In the genomic region with DNA sequence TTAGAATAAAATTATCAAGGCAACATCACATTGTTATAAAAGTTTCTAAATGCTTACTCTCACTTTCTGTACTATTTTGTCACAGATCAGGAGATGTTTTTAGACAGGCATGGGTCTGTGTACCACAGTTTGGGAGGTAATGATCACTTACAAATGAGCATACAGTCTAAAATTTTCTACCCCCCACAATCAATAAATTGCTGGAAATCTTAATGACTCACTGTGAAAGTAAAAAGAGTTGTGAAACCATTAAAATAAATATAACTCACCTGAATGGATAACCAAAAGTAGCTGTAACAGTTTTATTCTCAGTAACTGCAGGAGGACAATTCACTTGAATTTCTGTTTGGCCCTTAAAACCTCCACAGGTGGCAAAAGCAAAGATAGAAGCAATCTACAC, we compare ENCODE assay signal across 26 cellular contexts. TPM values are rescaled to one million over a fixed set of nuclear protein-coding genes. Genes with fewer than 3 reads are reported as not detected.
DNase-seq lines count a peak whose midpoint lies in the region; ATAC-seq and TF ChIP-seq lines count a peak whose summit lies in the region.
"Had no signal": no experiment of that assay in that cellular context is flagged by ENCODE, and none has a peak within 500 bp of the region (broad histone marks: within the 10 kb centered on the region; RNA-seq: fewer than 3 reads in every experiment).

No MANE protein-coding gene starts in this region.

- CTCF ChIA-PET in HEK293 (lab: Yijun Ruan, JAX) = no interaction called here

- DNase-seq in activated T-cell treated with anti-CD3 and anti-CD28 coated beads, Interleukin-2, amount 50 U/mL, for 24 hours = no peak
- DNase-seq in activated T-cell treated with anti-CD3 and anti-CD28 coated beads, Interleukin-2, amount 50 U/mL, for 48 hours = no peak
- DNase-seq in T-helper 17 cell = no peak
- no peak for DNase-seq in naive B cell
- DNase-seq in GM20000 (ENCODE audit: low spot score) = no peak
- DNase-seq in GM10266 (ENCODE audit: extremely low spot score) = no peak
- DNase-seq: activated naive CD8-positive, alpha-beta T cell treated with anti-CD3 and anti-CD28 coated beads, Interleukin-2, amount 10 ng/mL, durations not matched to agents 7 days and 5 days; activated T-cell treated with anti-CD3 and anti-CD28 coated beads, Interleukin-2, amount 50 U/mL, for 1 hour; effector memory CD4-positive, alpha-beta T cell; hippocampal formation; left lung; MV-4-11; NCI-H1694; NCI-H69; posterior cingulate gyrus; SIG-M5; sigmoid colon; stimulated activated CD4-positive, alpha-beta T cell treated with anti-CD3 and anti-CD28 coated beads, Interleukin-15, amount 100 ng/mL, for 24 hours; T-helper 1 cell; uterus had no signal

- no peaks in the 10 kb centered on the region for H3K9me3 ChIP-seq in HEK293 (ENCODE audit: control insufficient read depth, insufficient read depth, low read depth, low read length)
- no peaks in the 10 kb centered on the region for H3K9me3 ChIP-seq in T-helper 17 cell (ENCODE audit: control insufficient read depth, low read length, poor library complexity, severe bottlenecking)
- H3K9me3 ChIP-seq: BLaER1, left lung, sigmoid colon, suprapubic skin, uterus had no signal

- no peak for TF ChIP-seq CTCF in HEK293 (tag by site-specific recombination; IDR thresholded peaks at IDR 0.05)
- no peak for TF ChIP-seq CTCF in GM20000 (IDR thresholded peaks at IDR 0.05; ENCODE audit: extremely low read depth, missing control alignments)
- TF ChIP-seq CTCF in GM10266 (IDR thresholded peaks at IDR 0.05; ENCODE audit: control insufficient read depth, insufficient read depth, low read depth, missing control alignments) = no peak

- no peak overlapping the region for H3K4me3 Mint-ChIP-seq in activated T-cell treated with anti-CD3 and anti-CD28 coated beads, Interleukin-2, amount 50 U/mL, for 24 hours
- H3K4me3 Mint-ChIP-seq in T-helper 17 cell (no peak overlapping the region), naive B cell (peak overlapping the region in 6 of 8 donors; percentile 32 to 83 (median 65))
- H3K4me3 Mint-ChIP-seq: activated naive CD8-positive, alpha-beta T cell treated with anti-CD3 and anti-CD28 coated beads, Interleukin-2, amount 10 ng/mL, durations not matched to agents 7 days and 5 days; neural crest cell had no signal

- H3K27ac ChIP-seq in HEK293 (ENCODE audit: extremely low read depth, low read depth, low read length) = no peak overlapping the region
- H3K27ac ChIP-seq: BLaER1, left lung, sigmoid colon, suprapubic skin, uterus had no signal

- H3K36me3 ChIP-seq in HEK293 (ENCODE audit: control insufficient read depth in 2 of 2, insufficient read depth in 1 of 2, low read length in 2 of 2) = peaks cover 6 to 8% of the 10 kb centered on the region in 2 experiments
- H3K36me3 ChIP-seq: uterus had no signal

- POLR2A ChIA-PET in HEK293 (lab: Yijun Ruan, JAX) = interaction anchor here (0.9 kb wide), 1 partner anchor 13 kb away, joined by 10 read pairs; the partner anchor contains the start of gene SYPL1

- peak overlapping the region; percentile 39 for H3K27ac Mint-ChIP-seq in activated T-cell treated with anti-CD3 and anti-CD28 coated beads, Interleukin-2, amount 50 U/mL, for 24 hours
- H3K27ac Mint-ChIP-seq in T-helper 17 cell (peak overlapping the region; percentile 51), naive B cell (peak overlapping the region; percentile 18 to 93 (median 80))
- H3K27ac Mint-ChIP-seq: activated naive CD8-positive, alpha-beta T cell treated with anti-CD3 and anti-CD28 coated beads, Interleukin-2, amount 10 ng/mL, durations not matched to agents 7 days and 5 days had no signal

- no peak overlapping the region for H3K4me3 ChIP-seq in HEK293 (ENCODE audit: low read depth, low read length)
- H3K4me3 ChIP-seq: BLaER1, left lung, sigmoid colon, suprapubic skin, uterus had no signal

- ATAC-seq in T-helper 17 cell (no peak), naive B cell (ENCODE audit: low read depth in 2 of 2) (no peak), GM18868 (IDR thresholded peaks at IDR 0.05; ENCODE audit: unreplicated experiment) (no peak)
- ATAC-seq: esophagus mucosa, left lung had no signal

- no peaks in the 10 kb centered on the region for H3K27me3 Mint-ChIP-seq in activated T-cell treated with anti-CD3 and anti-CD28 coated beads, Interleukin-2, amount 50 U/mL, for 24 hours
- H3K27me3 Mint-ChIP-seq in T-helper 17 cell (no peaks in the 10 kb centered on the region), naive B cell (no peaks in the 10 kb centered on the region)
- H3K27me3 Mint-ChIP-seq: activated naive CD8-positive, alpha-beta T cell treated with anti-CD3 and anti-CD28 coated beads, Interleukin-2, amount 10 ng/mL, durations not matched to agents 7 days and 5 days had no signal

- H3K36me3 Mint-ChIP-seq in activated T-cell treated with anti-CD3 and anti-CD28 coated beads, Interleukin-2, amount 50 U/mL, for 24 hours (ENCODE audit: low read depth) = peaks cover 42% of the 10 kb centered on the region
- H3K36me3 Mint-ChIP-seq in T-helper 17 cell (ENCODE audit: low read depth) (peaks cover 4% of the 10 kb centered on the region), naive B cell (peaks cover 5 to 7% of the 10 kb centered on the region in 2 donors)

- peaks cover 49% of the 10 kb centered on the region for H3K4me1 Mint-ChIP-seq in activated T-cell treated with anti-CD3 and anti-CD28 coated beads, Interleukin-2, amount 50 U/mL, for 24 hours (ENCODE audit: low read depth)
- H3K4me1 Mint-ChIP-seq in T-helper 17 cell = peaks cover 22% of the 10 kb centered on the region
- peaks cover 42 to 67% (median 57%) of the 10 kb centered on the region in 3 donors for H3K4me1 Mint-ChIP-seq in naive B cell

- H3K9me3 Mint-ChIP-seq in activated T-cell treated with anti-CD3 and anti-CD28 coated beads, Interleukin-2, amount 50 U/mL, for 24 hours = no peaks in the 10 kb centered on the region
- H3K9me3 Mint-ChIP-seq in naive B cell = no peaks in the 10 kb centered on the region
- H3K9me3 Mint-ChIP-seq: activated naive CD8-positive, alpha-beta T cell treated with anti-CD3 and anti-CD28 coated beads, Interleukin-2, amount 10 ng/mL, durations not matched to agents 7 days and 5 days; neural crest cell had no signal

- peaks cover 13% of the 10 kb centered on the region for H3K4me1 ChIP-seq in HEK293 (ENCODE audit: control insufficient read depth, insufficient read depth, low read length)

TF ChIP-seq in HEK293, 187 proteins besides CTCF, POLR2A, EP300 and RAD21 (continues in another document):
- TF ChIP-seq, protein P1, sequence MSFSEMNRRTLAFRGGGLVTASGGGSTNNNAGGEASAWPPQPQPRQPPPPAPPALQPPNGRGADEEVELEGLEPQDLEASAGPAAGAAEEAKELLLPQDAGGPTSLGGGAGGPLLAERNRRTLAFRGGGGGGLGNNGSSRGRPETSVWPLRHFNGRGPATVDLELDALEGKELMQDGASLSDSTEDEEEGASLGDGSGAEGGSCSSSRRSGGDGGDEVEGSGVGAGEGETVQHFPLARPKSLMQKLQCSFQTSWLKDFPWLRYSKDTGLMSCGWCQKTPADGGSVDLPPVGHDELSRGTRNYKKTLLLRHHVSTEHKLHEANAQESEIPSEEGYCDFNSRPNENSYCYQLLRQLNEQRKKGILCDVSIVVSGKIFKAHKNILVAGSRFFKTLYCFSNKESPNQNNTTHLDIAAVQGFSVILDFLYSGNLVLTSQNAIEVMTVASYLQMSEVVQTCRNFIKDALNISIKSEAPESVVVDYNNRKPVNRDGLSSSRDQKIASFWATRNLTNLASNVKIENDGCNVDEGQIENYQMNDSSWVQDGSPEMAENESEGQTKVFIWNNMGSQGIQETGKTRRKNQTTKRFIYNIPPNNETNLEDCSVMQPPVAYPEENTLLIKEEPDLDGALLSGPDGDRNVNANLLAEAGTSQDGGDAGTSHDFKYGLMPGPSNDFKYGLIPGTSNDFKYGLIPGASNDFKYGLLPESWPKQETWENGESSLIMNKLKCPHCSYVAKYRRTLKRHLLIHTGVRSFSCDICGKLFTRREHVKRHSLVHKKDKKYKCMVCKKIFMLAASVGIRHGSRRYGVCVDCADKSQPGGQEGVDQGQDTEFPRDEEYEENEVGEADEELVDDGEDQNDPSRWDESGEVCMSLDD (tag by site-specific recombination; IDR thresholded peaks at IDR 0.05) = no peak
- TF ChIP-seq SCRT2 (tag by site-specific recombination; IDR thresholded peaks at IDR 0.05) = 0 out of 2 replicates have a peak, but pooled peaks have one; percentile 50
- TF ChIP-seq KLF8 (tag by site-specific recombination; IDR thresholded peaks at IDR 0.05) = no peak
- TF ChIP-seq ZSCAN16 (tag by site-specific recombination; IDR thresholded peaks at IDR 0.05) = no peak
- TF ChIP-seq ZNF792 (tag by site-specific recombination; IDR thresholded peaks at IDR 0.05) = no peak
- no peak for TF ChIP-seq ZNF114 (tag by site-specific recombination; IDR thresholded peaks at IDR 0.05)
- TF ChIP-seq ZXDB (tag by site-specific recombination; IDR thresholded peaks at IDR 0.05) = no peak
- TF ChIP-seq, protein P2, sequence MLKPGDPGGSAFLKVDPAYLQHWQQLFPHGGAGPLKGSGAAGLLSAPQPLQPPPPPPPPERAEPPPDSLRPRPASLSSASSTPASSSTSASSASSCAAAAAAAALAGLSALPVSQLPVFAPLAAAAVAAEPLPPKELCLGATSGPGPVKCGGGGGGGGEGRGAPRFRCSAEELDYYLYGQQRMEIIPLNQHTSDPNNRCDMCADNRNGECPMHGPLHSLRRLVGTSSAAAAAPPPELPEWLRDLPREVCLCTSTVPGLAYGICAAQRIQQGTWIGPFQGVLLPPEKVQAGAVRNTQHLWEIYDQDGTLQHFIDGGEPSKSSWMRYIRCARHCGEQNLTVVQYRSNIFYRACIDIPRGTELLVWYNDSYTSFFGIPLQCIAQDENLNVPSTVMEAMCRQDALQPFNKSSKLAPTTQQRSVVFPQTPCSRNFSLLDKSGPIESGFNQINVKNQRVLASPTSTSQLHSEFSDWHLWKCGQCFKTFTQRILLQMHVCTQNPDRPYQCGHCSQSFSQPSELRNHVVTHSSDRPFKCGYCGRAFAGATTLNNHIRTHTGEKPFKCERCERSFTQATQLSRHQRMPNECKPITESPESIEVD (tag by site-specific recombination; IDR thresholded peaks at IDR 0.05) = peak; percentile 27; the same call in 1 of the 2 replicates
- no peak for TF ChIP-seq ATF2 (tag by site-specific recombination; IDR thresholded peaks at IDR 0.05; ENCODE audit: low read depth)

RNA-seq across cellular contexts. Expression of gene SYPL1, which starts 13.2 kb away (rescaled TPM):
- total RNA-seq in T-helper 17 cell = 10 to 100 TPM; 30.3 to 38.8 TPM
- 100 to 1,000 TPM; 234 to 353 (median 246) TPM for polyA plus RNA-seq in naive B cell (ENCODE audit: low read depth in 6 of 6)

Comparison
In these comparisons a context has a peak if more than half of its experiments do, and no peak if none do; other contexts are left out.
1. H3K4me3 Mint-ChIP-seq: peak in naive B cell (6 of 8); none in activated T-cell treated with anti-CD3 and anti-CD28 coated beads, Interleukin-2, amount 50 U/mL, for 24 hours (single experiment) and T-helper 17 cell (single experiment).
2. Peak in every context shown above with its lines, with median percentiles within 50 percentile points of each other: H3K27ac Mint-ChIP-seq.